Comparison of ENCODE assay signal across 1 cellular context in the genomic region with DNA sequence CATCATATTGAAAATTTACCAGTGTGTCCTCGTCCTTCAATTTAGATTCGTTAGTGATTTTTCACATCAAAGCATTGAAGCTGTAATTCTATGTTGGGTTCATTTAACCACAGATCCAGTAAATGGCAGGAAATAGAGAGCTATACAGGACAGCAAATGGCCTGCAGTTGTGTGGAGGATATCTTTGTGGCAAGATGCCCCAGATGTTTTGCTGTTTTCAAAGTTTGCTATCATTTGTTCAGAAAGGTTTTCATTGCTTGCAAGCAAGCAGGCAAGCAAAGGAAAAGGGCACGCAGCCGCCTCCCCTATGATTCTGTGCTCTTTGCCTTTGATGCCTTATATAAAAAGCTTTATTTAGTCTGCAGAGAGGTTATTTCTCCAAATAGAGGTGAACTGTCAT.
TF ChIP-seq lines count a peak whose summit lies in the region.

No MANE protein-coding gene starts in this region.

TF ChIP-seq in WTC11, 78 proteins besides CTCF, POLR2A, EP300 and RAD21 (continued from another document):
- TF ChIP-seq, protein P1, sequence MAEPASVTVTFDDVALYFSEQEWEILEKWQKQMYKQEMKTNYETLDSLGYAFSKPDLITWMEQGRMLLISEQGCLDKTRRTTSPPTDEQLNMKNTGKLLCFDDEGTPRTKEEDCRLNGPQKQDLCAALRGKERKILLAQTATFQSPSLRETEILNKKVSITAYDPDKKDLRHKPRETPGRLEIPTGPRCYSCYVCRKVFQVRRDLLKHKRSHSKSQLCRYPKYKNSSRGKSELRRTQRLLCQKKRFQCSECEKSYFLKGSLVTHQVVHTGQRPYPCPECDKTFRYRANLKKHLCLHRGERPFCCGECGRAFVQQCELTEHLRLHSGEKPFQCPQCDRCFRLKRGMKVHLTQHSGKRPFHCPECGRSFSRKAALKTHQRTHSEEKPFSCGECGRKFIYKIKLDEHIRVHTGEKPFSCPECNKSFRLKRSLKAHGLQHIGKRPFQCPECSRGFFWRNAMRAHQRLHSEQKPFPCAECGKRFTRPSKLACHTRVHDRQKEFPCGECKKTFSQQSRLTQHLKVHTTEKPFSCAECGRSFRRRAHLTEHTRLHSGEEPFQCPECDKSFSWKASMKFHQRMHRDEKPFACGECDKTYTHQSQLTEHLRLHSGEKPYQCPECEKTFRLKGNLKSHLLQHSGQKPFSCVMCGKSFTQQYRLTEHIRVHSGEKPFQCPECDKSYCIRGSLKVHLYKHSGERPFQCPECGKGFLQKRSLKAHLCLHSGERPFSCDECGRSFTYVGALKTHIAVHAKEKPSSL (CRISPR knock-in tag; conservative IDR thresholded peaks at IDR 0.05) = no peak
- no peak for TF ChIP-seq RORB (CRISPR knock-in tag; IDR thresholded peaks at IDR 0.05)
- no peak for TF ChIP-seq SOX15 (CRISPR knock-in tag; IDR thresholded peaks at IDR 0.05)
- TF ChIP-seq TP53 (CRISPR knock-in tag; IDR thresholded peaks at IDR 0.05) = no peak
- no peak for TF ChIP-seq ESRRA (CRISPR knock-in tag; IDR thresholded peaks at IDR 0.05; ENCODE audit: borderline replicate concordance)
- no peak for TF ChIP-seq SMAD3 (CRISPR knock-in tag; IDR thresholded peaks at IDR 0.05; ENCODE audit: borderline replicate concordance)
- TF ChIP-seq ZNF317 (CRISPR knock-in tag; IDR thresholded peaks at IDR 0.05; ENCODE audit: borderline replicate concordance, low read depth) = no peak
- TF ChIP-seq, protein P2, sequence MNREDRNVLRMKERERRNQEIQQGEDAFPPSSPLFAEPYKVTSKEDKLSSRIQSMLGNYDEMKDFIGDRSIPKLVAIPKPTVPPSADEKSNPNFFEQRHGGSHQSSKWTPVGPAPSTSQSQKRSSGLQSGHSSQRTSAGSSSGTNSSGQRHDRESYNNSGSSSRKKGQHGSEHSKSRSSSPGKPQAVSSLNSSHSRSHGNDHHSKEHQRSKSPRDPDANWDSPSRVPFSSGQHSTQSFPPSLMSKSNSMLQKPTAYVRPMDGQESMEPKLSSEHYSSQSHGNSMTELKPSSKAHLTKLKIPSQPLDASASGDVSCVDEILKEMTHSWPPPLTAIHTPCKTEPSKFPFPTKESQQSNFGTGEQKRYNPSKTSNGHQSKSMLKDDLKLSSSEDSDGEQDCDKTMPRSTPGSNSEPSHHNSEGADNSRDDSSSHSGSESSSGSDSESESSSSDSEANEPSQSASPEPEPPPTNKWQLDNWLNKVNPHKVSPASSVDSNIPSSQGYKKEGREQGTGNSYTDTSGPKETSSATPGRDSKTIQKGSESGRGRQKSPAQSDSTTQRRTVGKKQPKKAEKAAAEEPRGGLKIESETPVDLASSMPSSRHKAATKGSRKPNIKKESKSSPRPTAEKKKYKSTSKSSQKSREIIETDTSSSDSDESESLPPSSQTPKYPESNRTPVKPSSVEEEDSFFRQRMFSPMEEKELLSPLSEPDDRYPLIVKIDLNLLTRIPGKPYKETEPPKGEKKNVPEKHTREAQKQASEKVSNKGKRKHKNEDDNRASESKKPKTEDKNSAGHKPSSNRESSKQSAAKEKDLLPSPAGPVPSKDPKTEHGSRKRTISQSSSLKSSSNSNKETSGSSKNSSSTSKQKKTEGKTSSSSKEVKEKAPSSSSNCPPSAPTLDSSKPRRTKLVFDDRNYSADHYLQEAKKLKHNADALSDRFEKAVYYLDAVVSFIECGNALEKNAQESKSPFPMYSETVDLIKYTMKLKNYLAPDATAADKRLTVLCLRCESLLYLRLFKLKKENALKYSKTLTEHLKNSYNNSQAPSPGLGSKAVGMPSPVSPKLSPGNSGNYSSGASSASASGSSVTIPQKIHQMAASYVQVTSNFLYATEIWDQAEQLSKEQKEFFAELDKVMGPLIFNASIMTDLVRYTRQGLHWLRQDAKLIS (CRISPR knock-in tag; IDR thresholded peaks at IDR 0.05; ENCODE audit: borderline replicate concordance) = no peak
TF ChIP-seq in WTC11: peak in this region for 0.
